Comparison of ENCODE assay signal across 11 cellular contexts in the genomic region with DNA sequence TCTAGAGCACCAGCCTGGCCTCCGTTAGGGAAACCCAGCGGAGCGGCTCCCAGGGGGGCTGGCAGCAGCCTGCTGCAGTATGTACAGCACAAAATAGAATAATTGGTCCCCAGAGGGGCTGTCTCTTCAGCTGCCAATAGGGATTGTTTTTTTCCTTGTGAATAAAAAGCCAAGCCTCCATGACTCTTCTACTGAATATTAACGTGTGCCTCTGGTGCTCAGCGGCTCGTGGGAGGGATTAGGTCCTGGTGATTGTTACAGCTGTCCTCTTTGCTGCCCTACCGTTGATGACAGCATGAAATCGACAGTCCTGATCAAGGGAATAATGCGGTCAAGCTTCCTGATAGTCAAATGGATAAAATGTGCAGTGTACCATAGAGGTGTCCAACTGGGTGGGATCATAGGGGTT.
DNase-seq lines count a peak whose midpoint lies in the region; ATAC-seq, FAIRE-seq and TF ChIP-seq lines count a peak whose summit lies in the region.
"Had no signal": no experiment of that assay in that cellular context is flagged by ENCODE, and none has a peak within 500 bp of the region (broad histone marks: within the 10 kb centered on the region; RNA-seq: fewer than 3 reads in every experiment).

No MANE protein-coding gene starts in this region.

- no peak for TF ChIP-seq POLR2A in uterus (IDR thresholded peaks at IDR 0.05)

- H3K4me3 ChIP-seq in SK-N-SH (ENCODE audit: low read depth in 2 of 2, low read length in 1 of 2) (peak overlapping the region in 1 of 2 experiments; percentile 9; a peak in 1 of 4 replicates), neural cell (ENCODE audit: low read length) (peak overlapping the region; percentile 56), kidney (ENCODE audit: low read length in 2 of 2) (no peak overlapping the region), uterus (no peak overlapping the region)

- no peak for ATAC-seq in HG02870 (IDR thresholded peaks at IDR 0.05; ENCODE audit: unreplicated experiment)

- H4K20me1 ChIP-seq in SK-N-SH (ENCODE audit: insufficient read depth) = no peaks in the 10 kb centered on the region
- no peaks in the 10 kb centered on the region for H4K20me1 ChIP-seq in neural cell (ENCODE audit: insufficient read depth)

- H3K27ac ChIP-seq in SK-N-SH (ENCODE audit: low read depth in 2 of 2, low read length in 1 of 2) (no peak overlapping the region), neural cell (ENCODE audit: low read length) (no peak overlapping the region), kidney (ENCODE audit: low read depth in 2 of 2, low read length in 2 of 2) (no peak overlapping the region), uterus (no peak overlapping the region)

- no peaks in the 10 kb centered on the region for H3K36me3 ChIP-seq in SK-N-SH (replicated peaks in 1 of 2; ENCODE audit: control insufficient read depth in 1 of 2, insufficient read depth in 2 of 2, low read length in 1 of 2)
- H3K36me3 ChIP-seq in neural cell (ENCODE audit: insufficient read depth, low read length) = no peaks in the 10 kb centered on the region
- H3K36me3 ChIP-seq in kidney (ENCODE audit: control insufficient read depth in 1 of 2, insufficient read depth in 2 of 2, low read length in 2 of 2) = no peaks in the 10 kb centered on the region
- H3K36me3 ChIP-seq in uterus = no peaks in the 10 kb centered on the region

- H3K79me2 ChIP-seq in SK-N-SH (ENCODE audit: insufficient read depth) (no peaks in the 10 kb centered on the region), neural cell (replicated peaks; ENCODE audit: insufficient read depth, low read length) (no peaks in the 10 kb centered on the region)

- TF ChIP-seq EP300 in SK-N-SH (IDR thresholded peaks at IDR 0.05; ENCODE audit: borderline replicate concordance in 1 of 2, low read depth in 1 of 2, low read length in 1 of 2) (no peak), neural cell (conservative IDR thresholded peaks at IDR 0.05; ENCODE audit: poor library complexity, severe bottlenecking) (peak; percentile 15)

- TF ChIP-seq RAD21 in SK-N-SH (IDR thresholded peaks at IDR 0.05; ENCODE audit: low read length) (no peak), neural cell (conservative IDR thresholded peaks at IDR 0.05) (no peak)

- H3K9ac ChIP-seq in SK-N-SH (no peak overlapping the region), neural cell (ENCODE audit: low read length) (no peak overlapping the region), kidney (ENCODE audit: low read length in 2 of 2) (no peak overlapping the region)

- H3K27me3 ChIP-seq in SK-N-SH (ENCODE audit: insufficient read depth) (no peaks in the 10 kb centered on the region), neural cell (ENCODE audit: insufficient read depth, low read depth, low read length) (peaks cover 21% of the 10 kb centered on the region), uterus (no peaks in the 10 kb centered on the region)

- H3F3A ChIP-seq in SK-N-SH (replicated peaks; ENCODE audit: insufficient read depth) (no peaks in the 10 kb centered on the region), neural cell (ENCODE audit: insufficient read depth, low read length, poor library complexity, severe bottlenecking) (no peaks in the 10 kb centered on the region)

- no peak overlapping the region for H3K4me2 ChIP-seq in SK-N-SH
- H3K4me2 ChIP-seq in neural cell (ENCODE audit: low read length) = peak overlapping the region; percentile 74

- H3K9me3 ChIP-seq in SK-N-SH = no peaks in the 10 kb centered on the region
- no peaks in the 10 kb centered on the region for H3K9me3 ChIP-seq in neural cell (ENCODE audit: low read length)
- H3K9me3 ChIP-seq in kidney (ENCODE audit: control insufficient read depth in 1 of 2, low read length in 2 of 2) = no peaks in the 10 kb centered on the region
- no peaks in the 10 kb centered on the region for H3K9me3 ChIP-seq in uterus

- no peak overlapping the region; the same call in 1 of the 2 replicates for H2AFZ ChIP-seq in SK-N-SH (ENCODE audit: low read depth)
- H2AFZ ChIP-seq in neural cell (ENCODE audit: low read depth, low read length) = no peak overlapping the region

- no peak for TF ChIP-seq CTCF in SK-N-SH (IDR thresholded peaks at IDR 0.05)
- no peak for TF ChIP-seq CTCF in neural cell (IDR thresholded peaks at IDR 0.05; ENCODE audit: poor library complexity, severe bottlenecking)
- no peak for TF ChIP-seq CTCF in kidney (IDR thresholded peaks at IDR 0.05; ENCODE audit: borderline replicate concordance, extremely low read depth, insufficient read depth)
- no peak for TF ChIP-seq CTCF in uterus (IDR thresholded peaks at IDR 0.05)

- DNase-seq in DMS79 treated with DMSO at 0.1 percent for 48 hours (lab: John Stamatoyannopoulos, UW) (peak; percentile 86), NCI-H1930 (lab: John Stamatoyannopoulos, UW) (peak; percentile 50 to 77), SK-N-SH (peak; percentile 25), SW 1271 (lab: John Stamatoyannopoulos, UW) (no peak), kidney (no peak), uterus (no peak)
- DNase-seq: activated effector memory CD4-positive, alpha-beta T cell treated with Interleukin-2 at 50 U/mL for 16 hours; T-helper 1 cell had no signal

- H3K4me1 ChIP-seq in SK-N-SH (ENCODE audit: control insufficient read depth in 1 of 2, insufficient read depth in 2 of 2, low read depth in 1 of 2, low read length in 1 of 2) (peaks cover 0 to 6% of the 10 kb centered on the region in 2 experiments; a peak in 1 of 4 replicates), kidney (ENCODE audit: control insufficient read depth in 1 of 2, insufficient read depth in 1 of 2, low read depth in 1 of 2, low read length in 2 of 2) (no peaks in the 10 kb centered on the region), uterus (no peaks in the 10 kb centered on the region)

- FAIRE-seq in kidney (lab: Jason Lieb, UNC) = no peak
- FAIRE-seq: keratinocyte had no signal

- WGBS in SK-N-SH (ENCODE audit: low lambda C conversion rate) = 36% methylated on average over 9 of the region's 9 CpGs

- CTCF ChIA-PET in SK-N-SH (lab: Yijun Ruan, JAX) = no interaction called here

- intact Hi-C loops in kidney (cut with DNase I) = no loop called here
- intact Hi-C loops in uterus (cut with DNase I; ENCODE audit: low total_unique reads) = no loop called here

- POLR2A ChIA-PET in SK-N-SH (lab: Yijun Ruan, JAX) = no interaction called here

- H3K9me2 ChIP-seq in SK-N-SH = no peaks in the 10 kb centered on the region
- no peaks in the 10 kb centered on the region for H3K9me2 ChIP-seq in neural cell (ENCODE audit: insufficient read depth, low read length)

TF ChIP-seq in SK-N-SH, 30 proteins besides CTCF, POLR2A, EP300 and RAD21 (continues in another document):
- TF ChIP-seq CHD2 (IDR thresholded peaks at IDR 0.05; ENCODE audit: low read length, partially characterized antibody) = no peak
- TF ChIP-seq ELF1 (IDR thresholded peaks at IDR 0.05) = no peak
- TF ChIP-seq RFX5 (IDR thresholded peaks at IDR 0.05; ENCODE audit: low read length) = no peak
- TF ChIP-seq MEF2A (IDR thresholded peaks at IDR 0.05; ENCODE audit: borderline replicate concordance, low read depth) = no peak
- no peak for TF ChIP-seq NFIC (IDR thresholded peaks at IDR 0.05; ENCODE audit: borderline replicate concordance)
- no peak for TF ChIP-seq TAF1 (IDR thresholded peaks at IDR 0.05; ENCODE audit: borderline replicate concordance, low read depth, low read length)
- TF ChIP-seq POLR2AphosphoS5 (IDR thresholded peaks at IDR 0.05; ENCODE audit: low read depth, low read length) = no peak
- TF ChIP-seq, protein P1, sequence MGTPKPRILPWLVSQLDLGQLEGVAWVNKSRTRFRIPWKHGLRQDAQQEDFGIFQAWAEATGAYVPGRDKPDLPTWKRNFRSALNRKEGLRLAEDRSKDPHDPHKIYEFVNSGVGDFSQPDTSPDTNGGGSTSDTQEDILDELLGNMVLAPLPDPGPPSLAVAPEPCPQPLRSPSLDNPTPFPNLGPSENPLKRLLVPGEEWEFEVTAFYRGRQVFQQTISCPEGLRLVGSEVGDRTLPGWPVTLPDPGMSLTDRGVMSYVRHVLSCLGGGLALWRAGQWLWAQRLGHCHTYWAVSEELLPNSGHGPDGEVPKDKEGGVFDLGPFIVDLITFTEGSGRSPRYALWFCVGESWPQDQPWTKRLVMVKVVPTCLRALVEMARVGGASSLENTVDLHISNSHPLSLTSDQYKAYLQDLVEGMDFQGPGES (IDR thresholded peaks at IDR 0.05; ENCODE audit: low read depth, low read length) = no peak
- no peak for TF ChIP-seq MXI1 (IDR thresholded peaks at IDR 0.05; ENCODE audit: low read depth, low read length)
- no peak for TF ChIP-seq FOSL2 (IDR thresholded peaks at IDR 0.05; ENCODE audit: borderline replicate concordance, low read depth)
- TF ChIP-seq NRF1 (IDR thresholded peaks at IDR 0.05; ENCODE audit: low read depth, low read length) = no peak
- no peak for TF ChIP-seq FOXM1 (IDR thresholded peaks at IDR 0.05; ENCODE audit: low read depth)

TF ChIP-seq in neural cell, 6 proteins besides CTCF, POLR2A, EP300 and RAD21 (continues in another document):
- TF ChIP-seq EZH2 (IDR thresholded peaks at IDR 0.05; ENCODE audit: borderline replicate concordance, insufficient read depth, low read length, poor library complexity, severe bottlenecking) = no peak
- no peak for TF ChIP-seq SMC3 (conservative IDR thresholded peaks at IDR 0.05; ENCODE audit: poor library complexity)
- TF ChIP-seq, protein P2, sequence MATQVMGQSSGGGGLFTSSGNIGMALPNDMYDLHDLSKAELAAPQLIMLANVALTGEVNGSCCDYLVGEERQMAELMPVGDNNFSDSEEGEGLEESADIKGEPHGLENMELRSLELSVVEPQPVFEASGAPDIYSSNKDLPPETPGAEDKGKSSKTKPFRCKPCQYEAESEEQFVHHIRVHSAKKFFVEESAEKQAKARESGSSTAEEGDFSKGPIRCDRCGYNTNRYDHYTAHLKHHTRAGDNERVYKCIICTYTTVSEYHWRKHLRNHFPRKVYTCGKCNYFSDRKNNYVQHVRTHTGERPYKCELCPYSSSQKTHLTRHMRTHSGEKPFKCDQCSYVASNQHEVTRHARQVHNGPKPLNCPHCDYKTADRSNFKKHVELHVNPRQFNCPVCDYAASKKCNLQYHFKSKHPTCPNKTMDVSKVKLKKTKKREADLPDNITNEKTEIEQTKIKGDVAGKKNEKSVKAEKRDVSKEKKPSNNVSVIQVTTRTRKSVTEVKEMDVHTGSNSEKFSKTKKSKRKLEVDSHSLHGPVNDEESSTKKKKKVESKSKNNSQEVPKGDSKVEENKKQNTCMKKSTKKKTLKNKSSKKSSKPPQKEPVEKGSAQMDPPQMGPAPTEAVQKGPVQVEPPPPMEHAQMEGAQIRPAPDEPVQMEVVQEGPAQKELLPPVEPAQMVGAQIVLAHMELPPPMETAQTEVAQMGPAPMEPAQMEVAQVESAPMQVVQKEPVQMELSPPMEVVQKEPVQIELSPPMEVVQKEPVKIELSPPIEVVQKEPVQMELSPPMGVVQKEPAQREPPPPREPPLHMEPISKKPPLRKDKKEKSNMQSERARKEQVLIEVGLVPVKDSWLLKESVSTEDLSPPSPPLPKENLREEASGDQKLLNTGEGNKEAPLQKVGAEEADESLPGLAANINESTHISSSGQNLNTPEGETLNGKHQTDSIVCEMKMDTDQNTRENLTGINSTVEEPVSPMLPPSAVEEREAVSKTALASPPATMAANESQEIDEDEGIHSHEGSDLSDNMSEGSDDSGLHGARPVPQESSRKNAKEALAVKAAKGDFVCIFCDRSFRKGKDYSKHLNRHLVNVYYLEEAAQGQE (IDR thresholded peaks at IDR 0.05; ENCODE audit: borderline replicate concordance) = no peak
- no peak for TF ChIP-seq MXI1 (conservative IDR thresholded peaks at IDR 0.05; ENCODE audit: poor library complexity, severe bottlenecking)
- TF ChIP-seq POLR2AphosphoS5 (IDR thresholded peaks at IDR 0.05) = no peak

Comparison
In these comparisons a context has a peak if more than half of its experiments do, and no peak if none do; other contexts are left out.
1. DNase-seq: peak in DMS79 treated with DMSO at 0.1 percent for 48 hours (single experiment), NCI-H1930 (2 of 2) and SK-N-SH (single experiment); none in SW 1271 (0 of 2), kidney (single experiment) and uterus (0 of 2).